ENCODE assay signal across 30 cellular contexts in genomic region chr7:6532516-6532915, GRCh38. TPM values are rescaled to one million over a fixed set of nuclear protein-coding genes. Genes with fewer than 3 reads are reported as not detected.
DNase-seq lines count a peak whose midpoint lies in the region; ATAC-seq and TF ChIP-seq lines count a peak whose summit lies in the region.
"Had no signal": no experiment of that assay in that cellular context is flagged by ENCODE, and none has a peak within 500 bp of the region (broad histone marks: within the 10 kb centered on the region; RNA-seq: fewer than 3 reads in every experiment).

No MANE protein-coding gene starts in this region.

- ATAC-seq in activated naive CD4-positive, alpha-beta T cell treated with anti-CD3 and anti-CD28 coated beads, Interleukin-2, amount 50 U/mL, for 72 hours, result no peak
- ATAC-seq in naive B cell (ENCODE audit: low read depth in 2 of 2), result no peak
- no peak for ATAC-seq in GM18519 (IDR thresholded peaks at IDR 0.05; ENCODE audit: low FRiP score, unreplicated experiment)
- ATAC-seq in HG02642 (IDR thresholded peaks at IDR 0.05; ENCODE audit: poor library complexity, unreplicated experiment), result no peak
- no peak for ATAC-seq in GM21529 (IDR thresholded peaks at IDR 0.05; ENCODE audit: unreplicated experiment)
- ATAC-seq: activated CD4-positive, alpha-beta T cell treated with anti-CD3 and anti-CD28 coated beads for 36 hours; GM12878; left lung had no signal

- no peak for TF ChIP-seq CTCF in foreskin fibroblast (IDR thresholded peaks at IDR 0.05; ENCODE audit: low read depth, low read length)

- no peak overlapping the region for H3K4me3 ChIP-seq in foreskin fibroblast (ENCODE audit: low read depth in 1 of 2, low read length in 2 of 2)
- H3K4me3 ChIP-seq: ascending aorta, GM12878, left lung, MG63, SK-N-MC, upper lobe of left lung had no signal

- H3K4me1 Mint-ChIP-seq in activated naive CD4-positive, alpha-beta T cell treated with anti-CD3 and anti-CD28 coated beads, Interleukin-2, amount 10 ng/mL, durations not matched to agents 7 days and 5 days, result peaks cover 19% of the 10 kb centered on the region
- H3K4me1 Mint-ChIP-seq in activated T-helper 2 cell treated with anti-CD3 and anti-CD28 coated beads, Interferon-gamma antibody, Interleukin-2, Interleukin-4, amounts not matched to agents 10 μg/mL and 5 μg/mL and 100 μg/mL, durations not matched to agents 14 hours and 24 hours and 36 hours (ENCODE audit: low read depth), result peaks cover 13% of the 10 kb centered on the region
- H3K4me1 Mint-ChIP-seq in naive B cell, result peaks cover 10 to 25% (median 20%) of the 10 kb centered on the region in 3 donors

- intact Hi-C loops in activated T-helper 2 cell treated with anti-CD3 and anti-CD28 coated beads, Interferon-gamma antibody, Interleukin-2, Interleukin-4, amounts not matched to agents 10 μg/mL and 5 μg/mL and 100 μg/mL, durations not matched to agents 14 hours and 24 hours and 36 hours (cut with micrococcal nuclease), result no loop called here

- no peak overlapping the region for H3K27ac Mint-ChIP-seq in activated naive CD4-positive, alpha-beta T cell treated with anti-CD3 and anti-CD28 coated beads, Interleukin-2, amount 10 ng/mL, durations not matched to agents 7 days and 5 days
- no peak overlapping the region for H3K27ac Mint-ChIP-seq in activated naive CD4-positive, alpha-beta T cell treated with anti-CD3 and anti-CD28 coated beads, Interleukin-2, amount 50 U/mL, for 72 hours
- H3K27ac Mint-ChIP-seq in activated T-helper 2 cell treated with anti-CD3 and anti-CD28 coated beads, Interferon-gamma antibody, Interleukin-2, Interleukin-4, amounts not matched to agents 10 μg/mL and 5 μg/mL and 100 μg/mL, durations not matched to agents 14 hours and 24 hours and 36 hours, result no peak overlapping the region
- H3K27ac Mint-ChIP-seq in naive B cell, result no peak overlapping the region
- H3K27ac Mint-ChIP-seq: activated CD4-positive, alpha-beta T cell treated with anti-CD3 and anti-CD28 coated beads for 36 hours; CD8-positive, alpha-beta memory T cell had no signal

- CTCF ChIA-PET in activated naive CD4-positive, alpha-beta T cell treated with anti-CD3 and anti-CD28 coated beads, Interleukin-2, amount 10 ng/mL, durations not matched to agents 7 days and 5 days (lab: Charles Lee), result interaction anchor here (0.6 to 2.3 kb wide), 5 partner anchors 13 to 42 kb away, joined by 3 to 7 read pairs (median 4); no protein-coding TSS in a partner anchor

- peaks cover 96% of the 10 kb centered on the region for H3K27me3 Mint-ChIP-seq in activated naive CD4-positive, alpha-beta T cell treated with anti-CD3 and anti-CD28 coated beads, Interleukin-2, amount 10 ng/mL, durations not matched to agents 7 days and 5 days
- peaks cover 42% of the 10 kb centered on the region for H3K27me3 Mint-ChIP-seq in activated T-helper 2 cell treated with anti-CD3 and anti-CD28 coated beads, Interferon-gamma antibody, Interleukin-2, Interleukin-4, amounts not matched to agents 10 μg/mL and 5 μg/mL and 100 μg/mL, durations not matched to agents 14 hours and 24 hours and 36 hours (ENCODE audit: low read depth)
- peaks cover 0 to 12% (median 7%) of the 10 kb centered on the region in 3 donors for H3K27me3 Mint-ChIP-seq in naive B cell

- no peak for DNase-seq in activated naive CD4-positive, alpha-beta T cell treated with anti-CD3 and anti-CD28 coated beads, Interleukin-2, amount 10 ng/mL, durations not matched to agents 7 days and 5 days
- DNase-seq in activated naive CD4-positive, alpha-beta T cell treated with anti-CD3 and anti-CD28 coated beads, Interleukin-2, amount 50 U/mL, for 72 hours (ENCODE audit: low spot score in 2 of 2), result no peak
- no peak for DNase-seq in activated T-helper 2 cell treated with anti-CD3 and anti-CD28 coated beads, Interferon-gamma antibody, Interleukin-2, Interleukin-4, amounts not matched to agents 10 μg/mL and 5 μg/mL and 100 μg/mL, durations not matched to agents 14 hours and 24 hours and 36 hours (ENCODE audit: low spot score)
- DNase-seq in naive B cell (no peak), foreskin fibroblast (no peak)
- DNase-seq: activated CD4-positive, alpha-beta T cell treated with anti-CD3 and anti-CD28 coated beads for 36 hours; activated gamma-delta T cell; activated T-cell treated with anti-CD3 and anti-CD28 coated beads, Interleukin-2, amount 50 U/mL, for 1 hour; CD8-positive, alpha-beta memory T cell; cortex of kidney; DMS153; effector memory CD4-positive, alpha-beta T cell; head of caudate nucleus; islet precursor cell; left lung; MG63; NCI-H1105 treated with DMSO at 0.1 percent for 48 hours; NCI-H1930; NCI-H526; stimulated activated CD4-positive, alpha-beta T cell treated with anti-CD3 and anti-CD28 coated beads, Interleukin-15, amount 100 ng/mL, for 24 hours; stimulated activated naive CD4-positive, alpha-beta T cell; upper lobe of left lung had no signal

- no peaks in the 10 kb centered on the region for H3K9me3 Mint-ChIP-seq in activated naive CD4-positive, alpha-beta T cell treated with anti-CD3 and anti-CD28 coated beads, Interleukin-2, amount 10 ng/mL, durations not matched to agents 7 days and 5 days
- H3K9me3 Mint-ChIP-seq in activated naive CD4-positive, alpha-beta T cell treated with anti-CD3 and anti-CD28 coated beads, Interleukin-2, amount 50 U/mL, for 72 hours, result no peaks in the 10 kb centered on the region
- no peaks in the 10 kb centered on the region for H3K9me3 Mint-ChIP-seq in activated T-helper 2 cell treated with anti-CD3 and anti-CD28 coated beads, Interferon-gamma antibody, Interleukin-2, Interleukin-4, amounts not matched to agents 10 μg/mL and 5 μg/mL and 100 μg/mL, durations not matched to agents 14 hours and 24 hours and 36 hours
- no peaks in the 10 kb centered on the region for H3K9me3 Mint-ChIP-seq in naive B cell
- H3K9me3 Mint-ChIP-seq: CD8-positive, alpha-beta memory T cell had no signal

- H3K4me3 Mint-ChIP-seq in activated naive CD4-positive, alpha-beta T cell treated with anti-CD3 and anti-CD28 coated beads, Interleukin-2, amount 10 ng/mL, durations not matched to agents 7 days and 5 days, result peak overlapping the region; percentile 44
- peak overlapping the region; percentile 2 for H3K4me3 Mint-ChIP-seq in activated T-helper 2 cell treated with anti-CD3 and anti-CD28 coated beads, Interferon-gamma antibody, Interleukin-2, Interleukin-4, amounts not matched to agents 10 μg/mL and 5 μg/mL and 100 μg/mL, durations not matched to agents 14 hours and 24 hours and 36 hours (ENCODE audit: low read depth)
- H3K4me3 Mint-ChIP-seq in naive B cell, result peak overlapping the region; percentile 24 to 91 (median 68)
- H3K4me3 Mint-ChIP-seq: activated CD4-positive, alpha-beta T cell treated with anti-CD3 and anti-CD28 coated beads for 36 hours had no signal

- H3K36me3 Mint-ChIP-seq in activated naive CD4-positive, alpha-beta T cell treated with anti-CD3 and anti-CD28 coated beads, Interleukin-2, amount 10 ng/mL, durations not matched to agents 7 days and 5 days, result no peaks in the 10 kb centered on the region
- no peaks in the 10 kb centered on the region for H3K36me3 Mint-ChIP-seq in activated naive CD4-positive, alpha-beta T cell treated with anti-CD3 and anti-CD28 coated beads, Interleukin-2, amount 50 U/mL, for 72 hours
- H3K36me3 Mint-ChIP-seq in activated T-helper 2 cell treated with anti-CD3 and anti-CD28 coated beads, Interferon-gamma antibody, Interleukin-2, Interleukin-4, amounts not matched to agents 10 μg/mL and 5 μg/mL and 100 μg/mL, durations not matched to agents 14 hours and 24 hours and 36 hours (ENCODE audit: low read depth), result no peaks in the 10 kb centered on the region
- H3K36me3 Mint-ChIP-seq in naive B cell, result no peaks in the 10 kb centered on the region
- H3K36me3 Mint-ChIP-seq: CD8-positive, alpha-beta memory T cell had no signal

RNA-seq across cellular contexts. Expression of gene GRID2IP, which starts 18.7 kb away (rescaled TPM):
- total RNA-seq in activated naive CD4-positive, alpha-beta T cell treated with anti-CD3 and anti-CD28 coated beads, Interleukin-2, amount 50 U/mL, for 72 hours, result under 1 TPM; 0.21 to 0.30 TPM
- total RNA-seq in activated T-helper 2 cell treated with anti-CD3 and anti-CD28 coated beads, Interferon-gamma antibody, Interleukin-2, Interleukin-4, amounts not matched to agents 10 μg/mL and 5 μg/mL and 100 μg/mL, durations not matched to agents 14 hours and 24 hours and 36 hours, result 0.18 and 0.23 TPM in 2 replicates
- under 1 TPM in 2 of 6 donors, not detected in 4; 0.08 to 0.17 TPM for polyA plus RNA-seq in naive B cell (ENCODE audit: low read depth in 6 of 6)
- total RNA-seq: ascending aorta, cardiac septum, GM12878, mesenteric fat pad had no signal
- polyA plus RNA-seq: CD8-positive, alpha-beta memory T cell; GM12878 had no signal

RNA-seq across cellular contexts. Expression of gene ZDHHC4, which starts 44.7 kb away (rescaled TPM):
- total RNA-seq in activated naive CD4-positive, alpha-beta T cell treated with anti-CD3 and anti-CD28 coated beads, Interleukin-2, amount 50 U/mL, for 72 hours, result 10 to 100 TPM; 25.7 to 40.6 TPM
- 23.9 and 29.9 TPM in 2 replicates for total RNA-seq in activated T-helper 2 cell treated with anti-CD3 and anti-CD28 coated beads, Interferon-gamma antibody, Interleukin-2, Interleukin-4, amounts not matched to agents 10 μg/mL and 5 μg/mL and 100 μg/mL, durations not matched to agents 14 hours and 24 hours and 36 hours
- polyA plus RNA-seq in naive B cell (ENCODE audit: low read depth in 6 of 6), result 10 to 100 TPM; 77.9 to 97.7 (median 81.4) TPM

RNA-seq across cellular contexts. Expression of gene KDELR2, which starts 48.6 kb away (rescaled TPM):
- total RNA-seq in activated naive CD4-positive, alpha-beta T cell treated with anti-CD3 and anti-CD28 coated beads, Interleukin-2, amount 50 U/mL, for 72 hours, result 10 to 100 TPM; 55.9 to 59.7 TPM
- 68.7 and 78.3 TPM in 2 replicates for total RNA-seq in activated T-helper 2 cell treated with anti-CD3 and anti-CD28 coated beads, Interferon-gamma antibody, Interleukin-2, Interleukin-4, amounts not matched to agents 10 μg/mL and 5 μg/mL and 100 μg/mL, durations not matched to agents 14 hours and 24 hours and 36 hours
- 10 to 100 TPM; 33.8 to 64.8 (median 53.3) TPM for polyA plus RNA-seq in naive B cell (ENCODE audit: low read depth in 6 of 6)

RNA-seq across cellular contexts. Expression of gene INTS15, which starts 57.3 kb away (rescaled TPM):
- total RNA-seq in activated naive CD4-positive, alpha-beta T cell treated with anti-CD3 and anti-CD28 coated beads, Interleukin-2, amount 50 U/mL, for 72 hours, result 10 to 100 TPM; 22.5 to 26.2 TPM
- total RNA-seq in activated T-helper 2 cell treated with anti-CD3 and anti-CD28 coated beads, Interferon-gamma antibody, Interleukin-2, Interleukin-4, amounts not matched to agents 10 μg/mL and 5 μg/mL and 100 μg/mL, durations not matched to agents 14 hours and 24 hours and 36 hours, result 41.1 and 42.1 TPM in 2 replicates
- 10 to 100 TPM; 27.1 to 47.7 (median 34.4) TPM for polyA plus RNA-seq in naive B cell (ENCODE audit: low read depth in 6 of 6)

Comparison
In these comparisons a context has a peak if more than half of its experiments do, and no peak if none do; other contexts are left out.
1. H3K4me3 Mint-ChIP-seq: peak in every context shown above with its lines; median percentile 68 in naive B cell; 44 in activated naive CD4-positive, alpha-beta T cell treated with anti-CD3 and anti-CD28 coated beads, Interleukin-2, amount 10 ng/mL, durations not matched to agents 7 days and 5 days; 2 in activated T-helper 2 cell treated with anti-CD3 and anti-CD28 coated beads, Interferon-gamma antibody, Interleukin-2, Interleukin-4, amounts not matched to agents 10 μg/mL and 5 μg/mL and 100 μg/mL, durations not matched to agents 14 hours and 24 hours and 36 hours.